Comparison of ENCODE assay signal across 9 cellular contexts in the genomic region with DNA sequence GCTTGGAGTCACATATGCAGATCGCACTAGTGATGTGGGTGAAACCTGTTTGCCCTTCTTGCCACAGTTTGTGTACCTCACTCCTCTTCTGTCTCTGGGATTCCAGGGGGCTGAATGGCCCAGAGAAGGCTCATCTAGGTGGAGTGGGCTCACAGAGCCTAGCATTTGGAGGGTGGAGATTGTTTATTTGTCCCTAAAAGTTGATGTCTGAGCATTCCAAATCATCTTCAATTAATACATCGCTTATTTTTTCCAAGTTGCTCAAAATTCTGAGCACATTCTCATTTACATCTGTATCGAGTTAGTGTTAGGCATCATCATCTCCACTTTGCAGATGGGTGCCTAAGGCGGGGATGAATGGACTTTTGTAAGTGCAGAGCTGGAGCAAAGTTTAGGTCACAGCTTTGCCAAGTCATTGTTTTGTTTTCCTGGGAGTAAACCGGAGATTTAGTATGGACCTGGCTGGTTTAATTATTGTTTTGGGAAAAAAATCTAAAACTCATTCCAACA. TPM values are rescaled to one million over a fixed set of nuclear protein-coding genes. Genes with fewer than 3 reads are reported as not detected.
A peak's percentile ranks its signal among the peaks of the same experiment; 100 is the strongest.
DNase-seq lines count a peak whose midpoint lies in the region; ATAC-seq and TF ChIP-seq lines count a peak whose summit lies in the region.
"Had no signal": no experiment of that assay in that cellular context is flagged by ENCODE, and none has a peak within 500 bp of the region (broad histone marks: within the 10 kb centered on the region; RNA-seq: fewer than 3 reads in every experiment).

No MANE protein-coding gene starts in this region.

- no peak overlapping the region for H3K23ac ChIP-seq in H9 (ENCODE audit: insufficient read length, low read depth, low read length)

- H4K91ac ChIP-seq in H9 (ENCODE audit: insufficient read length, low read depth, low read length): no peak overlapping the region

- TF ChIP-seq POLR2A in spleen (IDR thresholded peaks at IDR 0.05): no peak

- H2AK5ac ChIP-seq in H9 (ENCODE audit: insufficient read length, low read length): no peak overlapping the region

- no peak overlapping the region for H2BK15ac ChIP-seq in H9 (ENCODE audit: low read depth, low read length)

- ATAC-seq in activated T-helper 17 cell treated with anti-CD3 and anti-CD28 coated beads, Interleukin-2, amount 50 U/mL, for 72 hours (replicated peaks): no peak
- no peak for ATAC-seq in HG03045 (IDR thresholded peaks at IDR 0.05; ENCODE audit: unreplicated experiment)
- ATAC-seq in HG02571 (IDR thresholded peaks at IDR 0.05; ENCODE audit: unreplicated experiment): no peak
- no peak for ATAC-seq in HG02884 (IDR thresholded peaks at IDR 0.05; ENCODE audit: unreplicated experiment)

- H3K14ac ChIP-seq in H9 (ENCODE audit: insufficient read depth, low read length): no peak overlapping the region

- H3K4me3 ChIP-seq in iPS-18c (ENCODE audit: insufficient read depth, low read depth, low read length): peak overlapping the region; percentile 21; the same call in 1 of the 2 replicates
- peak overlapping the region in 5 of 8 donors; percentile 57 to 93 (median 73) for H3K4me3 ChIP-seq in spleen

- no peak overlapping the region for H4K5ac ChIP-seq in H9 (ENCODE audit: insufficient read length, low read depth, low read length)

- no peak overlapping the region for H3K4ac ChIP-seq in H9 (ENCODE audit: low read depth, low read length)

- peaks cover 23% of the 10 kb centered on the region for H3K79me2 ChIP-seq in H9 (ENCODE audit: insufficient read depth, low read length)

- DNase-seq in H9 (no peak), spleen (no peak)
- no peak for DNase-seq in activated CD4-positive, CD25-positive, alpha-beta regulatory T cell treated with anti-CD3 and anti-CD28 coated beads, Interleukin-2, amount 50 U/mL, for 72 hours

- no peak overlapping the region for H3K56ac ChIP-seq in H9 (ENCODE audit: insufficient read length, low read depth, low read length)

- H2BK120ac ChIP-seq in H9 (ENCODE audit: low read depth, low read length, poor library complexity, severe bottlenecking): no peak overlapping the region

- WGBS in H9 (ENCODE audit: extremely low coverage, insufficient read length, low lambda C conversion rate): no CpG with 5 or more reads among the region's 5 CpGs
- 74 to 86% (median 83%) methylated on average over 5 of the region's 5 CpGs for WGBS in spleen, 5 donors

- no peaks in the 10 kb centered on the region for H3K79me1 ChIP-seq in H9 (ENCODE audit: insufficient read depth, low read depth, low read length, poor library complexity, severe bottlenecking)

- H3K4me2 ChIP-seq in H9 (ENCODE audit: insufficient read depth, insufficient read length, low read length): peak overlapping the region; percentile 51

- peak overlapping the region; percentile 4 for H3K9ac ChIP-seq in H9 (ENCODE audit: extremely low read depth, insufficient read length, low read length)

- no peak overlapping the region for H3T11ph ChIP-seq in H9 (ENCODE audit: low read length)

- H3K27me3 ChIP-seq in H9 (ENCODE audit: insufficient read depth, low read length) (no peaks in the 10 kb centered on the region), spleen (replicated peaks in 1 of 7) (no peaks in the 10 kb centered on the region)

- H3K9me3 ChIP-seq in H9 (ENCODE audit: control insufficient read depth, low read depth, low read length): no peaks in the 10 kb centered on the region
- no peaks in the 10 kb centered on the region for H3K9me3 ChIP-seq in iPS-18c (ENCODE audit: control insufficient read depth, insufficient read depth, low read length)
- H3K9me3 ChIP-seq in spleen: no peaks in the 10 kb centered on the region

- peak overlapping the region; percentile 85 to 91 for H3K4me3 Mint-ChIP-seq in H9
- H3K4me3 Mint-ChIP-seq in activated T-helper 17 cell treated with anti-CD3 and anti-CD28 coated beads, Interleukin-2, amount 50 U/mL, for 72 hours: peak overlapping the region; percentile 82

- H2BK12ac ChIP-seq in H9 (ENCODE audit: insufficient read length, low read depth, low read length): no peak overlapping the region

- no peaks in the 10 kb centered on the region for H3K36me3 ChIP-seq in spleen

- H3K36me3 Mint-ChIP-seq in H9 (ENCODE audit: insufficient read depth in 1 of 3, low read depth in 3 of 3): no peaks in the 10 kb centered on the region; a peak in 2 of 7 replicates
- H3K36me3 Mint-ChIP-seq in activated T-helper 17 cell treated with anti-CD3 and anti-CD28 coated beads, Interleukin-2, amount 50 U/mL, for 72 hours (ENCODE audit: low read depth): no peaks in the 10 kb centered on the region

- peaks cover 9% of the 10 kb centered on the region for H3K23me2 ChIP-seq in H9 (ENCODE audit: insufficient read length, low read depth, low read length, poor library complexity, severe bottlenecking)

- no peak overlapping the region for H3K27ac ChIP-seq in H9 (ENCODE audit: insufficient read length, low read depth, low read length)
- peak overlapping the region in 3 of 8 donors; percentile 23 to 87 (median 27) for H3K27ac ChIP-seq in spleen

- H3K9me3 Mint-ChIP-seq in H9: no peaks in the 10 kb centered on the region
- no peaks in the 10 kb centered on the region for H3K9me3 Mint-ChIP-seq in activated T-helper 17 cell treated with anti-CD3 and anti-CD28 coated beads, Interleukin-2, amount 50 U/mL, for 72 hours

- no peak overlapping the region for H2BK5ac ChIP-seq in H9 (ENCODE audit: insufficient read length, low read length)

- H4K20me1 ChIP-seq in H9 (ENCODE audit: control insufficient read depth, insufficient read depth, insufficient read length): no peaks in the 10 kb centered on the region

- H2BK20ac ChIP-seq in H9 (ENCODE audit: low read depth, low read length, poor library complexity, severe bottlenecking): no peak overlapping the region

- H4K8ac ChIP-seq in H9 (replicated peaks; ENCODE audit: insufficient read length, low read depth, low read length): no peak overlapping the region

- peak overlapping the region; percentile 57 to 91 (median 74); a peak in 4 of 7 replicates for H3K27ac Mint-ChIP-seq in H9
- no peak overlapping the region for H3K27ac Mint-ChIP-seq in activated T-helper 17 cell treated with anti-CD3 and anti-CD28 coated beads, Interleukin-2, amount 50 U/mL, for 72 hours

- no peaks in the 10 kb centered on the region for H3K27me3 Mint-ChIP-seq in H9 (ENCODE audit: low read depth)
- no peaks in the 10 kb centered on the region for H3K27me3 Mint-ChIP-seq in activated T-helper 17 cell treated with anti-CD3 and anti-CD28 coated beads, Interleukin-2, amount 50 U/mL, for 72 hours

- H3K4me1 Mint-ChIP-seq in H9: peaks cover 59 to 64% of the 10 kb centered on the region in 2 experiments
- peaks cover 21% of the 10 kb centered on the region for H3K4me1 Mint-ChIP-seq in activated T-helper 17 cell treated with anti-CD3 and anti-CD28 coated beads, Interleukin-2, amount 50 U/mL, for 72 hours

- H3K18ac ChIP-seq in H9 (ENCODE audit: insufficient read length, low read depth, low read length): no peak overlapping the region

- intact Hi-C loops in spleen (cut with DNase I; ENCODE audit: low total_unique reads): no loop called here

- peaks cover 5% of the 10 kb centered on the region; the same call in 1 of the 2 replicates for H3K4me1 ChIP-seq in H9 (ENCODE audit: insufficient read depth, low read length)
- H3K4me1 ChIP-seq in spleen: peaks cover 15 to 89% (median 69%) of the 10 kb centered on the region in 6 donors

- TF ChIP-seq CTCF in H9 (conservative IDR thresholded peaks at IDR 0.05): no peak
- no peak for TF ChIP-seq CTCF in spleen (IDR thresholded peaks at IDR 0.05 in 8 of 11, conservative IDR thresholded peaks at IDR 0.05 in 3 of 11)

- H2AFZ ChIP-seq in H9 (ENCODE audit: low read length): no peak overlapping the region

RNA-seq across cellular contexts. Expression of gene ABL1, which starts 2.0 kb away (rescaled TPM):
- total RNA-seq in H9 (2021) (79.4 and 83.6 TPM in 2 replicates), spleen (10 to 100 TPM; 36.2 to 76.7 (median 55.5) TPM)
- total RNA-seq in activated T-helper 17 cell treated with anti-CD3 and anti-CD28 coated beads, Interleukin-2, amount 50 U/mL, for 72 hours: 10 to 100 TPM; 19.5 to 35.9 TPM
- 10 to 100 TPM in 2 of 3 donors, 1 to 10 TPM in 1; 9.7 to 17.0 (median 11.5) TPM for polyA plus RNA-seq in spleen

RNA-seq across cellular contexts. Expression of gene QRFP, which starts 59.6 kb away (rescaled TPM):
- total RNA-seq in H9 (2021): not detected in 2 replicates
- not detected for total RNA-seq in activated T-helper 17 cell treated with anti-CD3 and anti-CD28 coated beads, Interleukin-2, amount 50 U/mL, for 72 hours
- not detected for total RNA-seq in spleen
- under 1 TPM in 2 of 3 donors, not detected in 1; 0.13 to 0.16 TPM for polyA plus RNA-seq in spleen
- total RNA-seq: myocyte had no signal
